ENCODE assay signal across 29 cellular contexts in the genomic region with DNA sequence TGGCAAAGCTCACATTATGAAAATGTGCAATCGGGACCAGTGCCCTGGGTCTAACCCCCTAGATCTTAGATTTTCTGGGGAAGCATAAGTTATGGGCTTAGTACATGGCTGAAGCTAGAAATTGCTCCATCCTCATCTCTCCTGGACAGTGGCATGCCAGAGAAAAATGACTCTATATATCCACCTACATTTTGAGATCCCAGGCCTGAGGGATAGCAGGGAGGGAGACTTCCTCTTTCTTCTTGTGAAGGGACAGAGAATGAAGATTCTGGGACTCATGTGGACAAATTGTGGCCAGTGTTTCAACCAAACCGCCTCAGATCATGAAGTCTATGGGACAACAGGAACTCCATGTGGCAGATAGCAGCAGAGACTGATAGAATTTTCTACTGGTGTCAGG. TPM values are rescaled to one million over a fixed set of nuclear protein-coding genes. Genes with fewer than 3 reads are reported as not detected.
"Had no signal": no experiment of that assay in that cellular context is flagged by ENCODE, and none has a peak within 500 bp of the region (broad histone marks: within the 10 kb centered on the region; RNA-seq: fewer than 3 reads in every experiment).

No MANE protein-coding gene starts in this region.

- ATAC-seq: activated naive CD4-positive, alpha-beta T cell treated with anti-CD3 and anti-CD28 coated beads, Interleukin-2, amount 50 U/mL, for 72 hours; effector memory CD8-positive, alpha-beta T cell; gastrocnemius medialis; left colon; lower lobe of right lung; sciatic nerve; stimulated activated effector memory CD8-positive, alpha-beta T cell treated with anti-CD3 and anti-CD28 coated beads, Interleukin-12 subunit alpha, Interleukin-12 subunit beta, amount 100 ng/mL, for 72 hours; stimulated activated naive CD8-positive, alpha-beta T cell treated with anti-CD3 and anti-CD28 coated beads, Interleukin-15, amount 100 ng/mL, for 72 hours had no signal

- H3K36me3 ChIP-seq: breast epithelium, esophagus muscularis mucosa, gastrocnemius medialis, lower lobe of right lung, suprapubic skin, uterus had no signal

- H3K4me3 ChIP-seq: breast epithelium, dorsolateral prefrontal cortex, esophagus muscularis mucosa, gastrocnemius medialis, lower lobe of right lung, suprapubic skin, uterus had no signal

- DNase-seq: activated CD4-positive, alpha-beta T cell treated with anti-CD3 and anti-CD28 coated beads for 1 hour; activated CD4-positive, alpha-beta T cell treated with anti-CD3 and anti-CD28 coated beads, Interleukin-2, amount 50 U/mL, for 1 hour; activated T-cell treated with anti-CD3 and anti-CD28 coated beads, Interleukin-2, amount 50 U/mL, for 1 hour; dorsolateral prefrontal cortex; effector memory CD8-positive, alpha-beta T cell; gastrocnemius medialis; hypothalamus; left colon; lower lobe of right lung; naive B cell; nucleus accumbens; posterior cingulate gyrus; small intestine; stimulated activated CD4-positive, alpha-beta T cell treated with anti-CD3 and anti-CD28 coated beads, Interleukin-2, amount 100 ng/mL, for 24 hours; stimulated activated naive CD8-positive, alpha-beta T cell treated with anti-CD3 and anti-CD28 coated beads, Interleukin-15, amount 100 ng/mL, for 72 hours; trophoblast cell; uterus had no signal

- H3K9me3 ChIP-seq: breast epithelium, esophagus muscularis mucosa, gastrocnemius medialis, lower lobe of right lung, uterus had no signal

- H3K4me1 ChIP-seq: breast epithelium, esophagus muscularis mucosa, gastrocnemius medialis, lower lobe of right lung, uterus had no signal

- H3K27me3 ChIP-seq: breast epithelium, dorsolateral prefrontal cortex, esophagus muscularis mucosa, gastrocnemius medialis, suprapubic skin, uterus had no signal

- H3K27ac ChIP-seq: breast epithelium, dorsolateral prefrontal cortex, esophagus muscularis mucosa, gastrocnemius medialis, lower lobe of right lung, suprapubic skin, uterus, VCaP had no signal

RNA-seq across cellular contexts. Expression of gene GSTA2, which starts 35.4 kb away (rescaled TPM):
- total RNA-seq: activated naive CD4-positive, alpha-beta T cell treated with anti-CD3 and anti-CD28 coated beads, Interleukin-2, amount 50 U/mL, for 72 hours; astrocyte; breast epithelium; endothelial cell of umbilical vein; esophagus muscularis mucosa; gastrocnemius medialis; left colon; mesenteric fat pad; sciatic nerve; suprapubic skin; T-helper 2 cell treated with Interferon-gamma antibody and Interleukin-4, amounts not matched to agents 100 ng/mL and 5 ng/mL, for 36 hours; uterus had no signal
- polyA plus RNA-seq: endothelial cell of umbilical vein, neural cell had no signal
